In the genomic region with DNA sequence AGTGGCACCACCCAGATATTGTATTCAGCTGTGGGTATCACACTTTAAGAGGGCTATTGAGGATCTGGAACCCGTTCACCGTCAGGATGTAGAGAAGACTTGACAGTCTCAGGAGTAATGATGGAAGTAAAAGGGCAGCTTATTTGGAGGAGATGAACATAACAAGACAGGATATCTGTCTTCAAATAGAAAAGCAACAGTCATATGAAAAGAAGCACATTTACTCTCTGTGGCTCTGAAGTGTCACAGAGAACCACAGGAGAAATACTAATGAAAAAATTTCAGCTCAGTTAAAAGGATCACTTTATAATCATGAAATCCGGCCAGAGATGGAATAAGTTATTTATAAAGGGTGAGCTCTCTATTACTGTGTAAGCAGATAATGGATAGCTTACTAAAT, we compare ENCODE assay signal across 32 cellular contexts.
"Had no signal": no experiment of that assay in that cellular context is flagged by ENCODE, and none has a peak within 500 bp of the region (broad histone marks: within the 10 kb centered on the region; RNA-seq: fewer than 3 reads in every experiment).

No MANE protein-coding gene starts in this region.

- H3K27ac ChIP-seq: cardiac muscle cell, PC-9, RWPE1 had no signal

- H3K27me3 Mint-ChIP-seq: activated CD4-positive, alpha-beta memory T cell treated with anti-CD3 and anti-CD28 coated beads, Interleukin-2, amount 10 ng/mL, durations not matched to agents 7 days and 5 days; activated CD8-positive, alpha-beta memory T cell treated with anti-CD3 and anti-CD28 coated beads, Interleukin-2, amount 10 ng/mL, durations not matched to agents 7 days and 5 days; activated naive CD4-positive, alpha-beta T cell treated with anti-CD3 and anti-CD28 coated beads, Interleukin-2, amount 50 U/mL, for 24 hours; central memory CD8-positive, alpha-beta T cell had no signal

- DNase-seq: activated CD4-positive, alpha-beta memory T cell treated with anti-CD3 and anti-CD28 coated beads, Interleukin-2, amount 10 ng/mL, durations not matched to agents 7 days and 5 days; activated CD4-positive, alpha-beta T cell treated with anti-CD3 and anti-CD28 coated beads, Interleukin-2, amount 50 U/mL, for 1 hour; activated CD8-positive, alpha-beta memory T cell treated with anti-CD3 and anti-CD28 coated beads for 24 hours; activated CD8-positive, alpha-beta memory T cell treated with anti-CD3 and anti-CD28 coated beads, Interleukin-2, amount 10 ng/mL, durations not matched to agents 7 days and 5 days; activated CD8-positive, alpha-beta memory T cell treated with anti-CD3 and anti-CD28 coated beads, Interleukin-2, amount 50 U/mL, for 48 hours; activated effector memory CD4-positive, alpha-beta T cell treated with anti-CD3 and anti-CD28 coated beads, Interleukin-2, amount 50 U/mL, for 16 hours; activated naive CD4-positive, alpha-beta T cell treated with Interleukin-2 at 50 U/mL for 16 hours; activated naive CD8-positive, alpha-beta T cell treated with anti-CD3 and anti-CD28 coated beads, Interleukin-2, amount 10 ng/mL, durations not matched to agents 7 days and 5 days; amygdala; IMR-90; NCI-H1092 treated with DMSO at 0.1 percent for 48 hours; NCI-H1417; NCI-H146; NCI-H187; NCI-H2029 treated with DMSO at 0.1 percent for 48 hours; NCI-H2107; NCI-H2171; NCI-H510A; NCI-H526; NCI-H748 treated with DMSO at 0.1 percent for 48 hours; NK-92 treated with Interleukin-12 subunit alpha and Interleukin-12 subunit beta, amount 100 ng/mL, for 24 hours; PC-9; SIG-M5 had no signal

- H3K36me3 ChIP-seq: ascending aorta, cardiac muscle cell had no signal

- H3K27me3 ChIP-seq: ascending aorta, cardiac muscle cell had no signal

- FAIRE-seq: K562, RCC 7860, TTC549 had no signal

- H3K4me2 ChIP-seq: PC-9 had no signal

- H3K9me3 Mint-ChIP-seq: activated CD4-positive, alpha-beta memory T cell treated with anti-CD3 and anti-CD28 coated beads, Interleukin-2, amount 10 ng/mL, durations not matched to agents 7 days and 5 days; activated naive CD4-positive, alpha-beta T cell treated with anti-CD3 and anti-CD28 coated beads, Interleukin-2, amount 50 U/mL, for 24 hours; activated naive CD8-positive, alpha-beta T cell treated with anti-CD3 and anti-CD28 coated beads, Interleukin-2, amount 10 ng/mL, durations not matched to agents 7 days and 5 days; central memory CD8-positive, alpha-beta T cell had no signal

- H3K4me3 ChIP-seq: ascending aorta, cardiac muscle cell, K562, PC-9 had no signal

- H3K36me3 Mint-ChIP-seq: activated CD8-positive, alpha-beta memory T cell treated with anti-CD3 and anti-CD28 coated beads, Interleukin-2, amount 10 ng/mL, durations not matched to agents 7 days and 5 days; activated naive CD4-positive, alpha-beta T cell treated with anti-CD3 and anti-CD28 coated beads, Interleukin-2, amount 50 U/mL, for 24 hours; activated naive CD8-positive, alpha-beta T cell treated with anti-CD3 and anti-CD28 coated beads, Interleukin-2, amount 10 ng/mL, durations not matched to agents 7 days and 5 days had no signal

- ATAC-seq: activated CD8-positive, alpha-beta memory T cell treated with anti-CD3 and anti-CD28 coated beads, Interleukin-2, amount 10 ng/mL, durations not matched to agents 7 days and 5 days; K562; Right ventricle myocardium inferior had no signal

- H3K9me3 ChIP-seq: ascending aorta had no signal

- H2AFZ ChIP-seq: PC-9 had no signal

- H3K4me3 Mint-ChIP-seq: activated CD4-positive, alpha-beta memory T cell treated with anti-CD3 and anti-CD28 coated beads, Interleukin-2, amount 10 ng/mL, durations not matched to agents 7 days and 5 days; activated CD8-positive, alpha-beta memory T cell treated with anti-CD3 and anti-CD28 coated beads, Interleukin-2, amount 10 ng/mL, durations not matched to agents 7 days and 5 days; activated naive CD4-positive, alpha-beta T cell treated with anti-CD3 and anti-CD28 coated beads, Interleukin-2, amount 50 U/mL, for 24 hours; activated naive CD8-positive, alpha-beta T cell treated with anti-CD3 and anti-CD28 coated beads, Interleukin-2, amount 10 ng/mL, durations not matched to agents 7 days and 5 days; central memory CD8-positive, alpha-beta T cell had no signal

- H3K27ac Mint-ChIP-seq: activated CD4-positive, alpha-beta memory T cell treated with anti-CD3 and anti-CD28 coated beads, Interleukin-2, amount 10 ng/mL, durations not matched to agents 7 days and 5 days; activated CD8-positive, alpha-beta memory T cell treated with anti-CD3 and anti-CD28 coated beads, Interleukin-2, amount 10 ng/mL, durations not matched to agents 7 days and 5 days; activated naive CD4-positive, alpha-beta T cell treated with anti-CD3 and anti-CD28 coated beads, Interleukin-2, amount 50 U/mL, for 24 hours; activated naive CD8-positive, alpha-beta T cell treated with anti-CD3 and anti-CD28 coated beads, Interleukin-2, amount 10 ng/mL, durations not matched to agents 7 days and 5 days had no signal

- H3K4me1 Mint-ChIP-seq: central memory CD8-positive, alpha-beta T cell had no signal
